15 cellular contexts compared by ENCODE assay signal in genomic region chr1:226883630-226884029, GRCh38. TPM values are rescaled to one million over a fixed set of nuclear protein-coding genes. Genes with fewer than 3 reads are reported as not detected.
DNase-seq lines count a peak whose midpoint lies in the region; ATAC-seq and TF ChIP-seq lines count a peak whose summit lies in the region.
"Had no signal": no experiment of that assay in that cellular context is flagged by ENCODE, and none has a peak within 500 bp of the region (broad histone marks: within the 10 kb centered on the region; RNA-seq: fewer than 3 reads in every experiment).

No MANE protein-coding gene starts in this region.

- no peak for DNase-seq in CD4-positive, alpha-beta T cell
- no peak for DNase-seq in activated CD8-positive, alpha-beta T cell treated with anti-CD3 and anti-CD28 coated beads for 36 hours
- DNase-seq in naive thymus-derived CD4-positive, alpha-beta T cell: no peak
- DNase-seq in foreskin keratinocyte (no peak), osteoblast (ENCODE audit: insufficient read length, low spot score, missing footprints) (no peak)
- DNase-seq: amniotic stem cell, COR-L47, glutamatergic neuron, midbrain, NCI-H2029, NCI-H526 treated with DMSO at 0.1 percent for 48 hours, psoas muscle had no signal

- H3K36me3 ChIP-seq in BLaER1: no peaks in the 10 kb centered on the region
- H3K36me3 ChIP-seq in naive thymus-derived CD4-positive, alpha-beta T cell (ENCODE audit: control insufficient read depth in 2 of 3, insufficient read depth in 3 of 3, low read length in 3 of 3): no peaks in the 10 kb centered on the region
- no peaks in the 10 kb centered on the region for H3K36me3 ChIP-seq in osteoblast (ENCODE audit: insufficient read depth, low read length)

- no peaks in the 10 kb centered on the region for H4K20me1 ChIP-seq in BLaER1
- H4K20me1 ChIP-seq in osteoblast (ENCODE audit: insufficient read depth, low read length): peaks cover 5% of the 10 kb centered on the region

- H3K9me3 ChIP-seq in BLaER1 (no peaks in the 10 kb centered on the region), osteoblast (ENCODE audit: low read depth, low read length) (no peaks in the 10 kb centered on the region)
- no peaks in the 10 kb centered on the region for H3K9me3 ChIP-seq in CD4-positive, alpha-beta T cell (ENCODE audit: control insufficient read depth, low read length)
- H3K9me3 ChIP-seq in naive thymus-derived CD4-positive, alpha-beta T cell (ENCODE audit: control insufficient read depth in 2 of 3, low read length in 3 of 3): no peaks in the 10 kb centered on the region
- H3K9me3 ChIP-seq: psoas muscle had no signal

- peak overlapping the region; percentile 82 for H3K27ac Mint-ChIP-seq in CD4-positive, alpha-beta T cell
- H3K27ac Mint-ChIP-seq in activated CD8-positive, alpha-beta T cell treated with anti-CD3 and anti-CD28 coated beads for 36 hours: peak overlapping the region; percentile 89
- peak overlapping the region; percentile 85 to 98 (median 91) for H3K27ac Mint-ChIP-seq in naive thymus-derived CD4-positive, alpha-beta T cell

- CTCF ChIA-PET in CD4-positive, alpha-beta T cell (lab: Charles Lee): interaction anchor here (0.9 kb wide), 1 partner anchor 60 kb away, joined by 3 read pairs; no protein-coding TSS in a partner anchor
- CTCF ChIA-PET in activated CD8-positive, alpha-beta T cell treated with anti-CD3 and anti-CD28 coated beads for 36 hours (lab: Charles Lee): interaction anchor here (0.6 to 3.1 kb wide), 6 partner anchors 10 to 257 kb away, joined by 3 to 14 read pairs (median 6); no protein-coding TSS in a partner anchor
- CTCF ChIA-PET in naive thymus-derived CD4-positive, alpha-beta T cell (lab: Charles Lee): interaction anchor here (1.1 kb wide), 2 partner anchors 55 to 250 kb away, joined by 3 to 4 read pairs; no protein-coding TSS in a partner anchor

- H3K27ac ChIP-seq in BLaER1: peak overlapping the region; percentile 67; the same call in 1 of the 2 replicates
- H3K27ac ChIP-seq in CD4-positive, alpha-beta T cell (ENCODE audit: low read depth, low read length): no peak overlapping the region
- H3K27ac ChIP-seq in naive thymus-derived CD4-positive, alpha-beta T cell (ENCODE audit: low read depth, low read length): peak overlapping the region; percentile 73
- H3K27ac ChIP-seq in foreskin keratinocyte: no peak overlapping the region
- no peak overlapping the region for H3K27ac ChIP-seq in osteoblast (ENCODE audit: low read depth, low read length)
- H3K27ac ChIP-seq: epithelial cell of prostate, psoas muscle had no signal

- ATAC-seq in CD4-positive, alpha-beta T cell (ENCODE audit: poor library complexity): no peak
- ATAC-seq in activated CD8-positive, alpha-beta T cell treated with anti-CD3 and anti-CD28 coated beads for 36 hours: no peak
- ATAC-seq in naive thymus-derived CD4-positive, alpha-beta T cell: no peak
- ATAC-seq in foreskin keratinocyte (no peak), GM21723 (IDR thresholded peaks at IDR 0.05; ENCODE audit: unreplicated experiment) (no peak)

- H3K9me3 Mint-ChIP-seq in CD4-positive, alpha-beta T cell: no peaks in the 10 kb centered on the region
- no peaks in the 10 kb centered on the region for H3K9me3 Mint-ChIP-seq in activated CD8-positive, alpha-beta T cell treated with anti-CD3 and anti-CD28 coated beads for 36 hours
- no peaks in the 10 kb centered on the region for H3K9me3 Mint-ChIP-seq in naive thymus-derived CD4-positive, alpha-beta T cell

- H3K27me3 Mint-ChIP-seq in CD4-positive, alpha-beta T cell: no peaks in the 10 kb centered on the region
- H3K27me3 Mint-ChIP-seq in activated CD8-positive, alpha-beta T cell treated with anti-CD3 and anti-CD28 coated beads for 36 hours: no peaks in the 10 kb centered on the region
- no peaks in the 10 kb centered on the region for H3K27me3 Mint-ChIP-seq in naive thymus-derived CD4-positive, alpha-beta T cell

- peaks cover 43% of the 10 kb centered on the region for H3K4me1 Mint-ChIP-seq in CD4-positive, alpha-beta T cell (ENCODE audit: low read depth)
- H3K4me1 Mint-ChIP-seq in activated CD8-positive, alpha-beta T cell treated with anti-CD3 and anti-CD28 coated beads for 36 hours (ENCODE audit: low read depth): peaks cover 48% of the 10 kb centered on the region
- H3K4me1 Mint-ChIP-seq in naive thymus-derived CD4-positive, alpha-beta T cell: peaks cover 44 to 57% (median 51%) of the 10 kb centered on the region in 7 donors

- H3K36me3 Mint-ChIP-seq in CD4-positive, alpha-beta T cell (ENCODE audit: low read depth): no peaks in the 10 kb centered on the region
- H3K36me3 Mint-ChIP-seq in activated CD8-positive, alpha-beta T cell treated with anti-CD3 and anti-CD28 coated beads for 36 hours (ENCODE audit: low read depth): peaks cover 3% of the 10 kb centered on the region
- peaks cover 0 to 13% (median 0%) of the 10 kb centered on the region in 5 donors for H3K36me3 Mint-ChIP-seq in naive thymus-derived CD4-positive, alpha-beta T cell

- intact Hi-C loops in CD4-positive, alpha-beta T cell (cut with DNase I, micrococcal nuclease): loop anchor here in 1 of 2 experiments (2.0 kb wide), 1 partner anchor 55 kb away; no protein-coding TSS in a partner anchor
- intact Hi-C loops in activated CD8-positive, alpha-beta T cell treated with anti-CD3 and anti-CD28 coated beads for 36 hours (cut with micrococcal nuclease): no loop called here
- intact Hi-C loops in naive thymus-derived CD4-positive, alpha-beta T cell (cut with micrococcal nuclease): loop anchor here (2.0 to 5.0 kb wide), 6 partner anchors 29 to 257 kb away; partner anchors contain the start of gene ITPKB (in 2 of the 2)

- H3K4me1 ChIP-seq in BLaER1 (peaks cover 84% of the 10 kb centered on the region), foreskin keratinocyte (no peaks in the 10 kb centered on the region), osteoblast (ENCODE audit: insufficient read depth, low read length) (peaks cover 8% of the 10 kb centered on the region)
- H3K4me1 ChIP-seq in naive thymus-derived CD4-positive, alpha-beta T cell (ENCODE audit: control insufficient read depth in 2 of 2, insufficient read depth in 2 of 2, low read length in 2 of 2): peaks cover 4 to 34% of the 10 kb centered on the region in 2 donors

- H3K4me3 Mint-ChIP-seq in CD4-positive, alpha-beta T cell: peak overlapping the region; percentile 67
- peak overlapping the region; percentile 65 for H3K4me3 Mint-ChIP-seq in activated CD8-positive, alpha-beta T cell treated with anti-CD3 and anti-CD28 coated beads for 36 hours
- H3K4me3 Mint-ChIP-seq in naive thymus-derived CD4-positive, alpha-beta T cell: peak overlapping the region; percentile 66 to 88 (median 80)

- H3K4me3 ChIP-seq in BLaER1 (no peak overlapping the region), osteoblast (ENCODE audit: insufficient read depth, low read length) (no peak overlapping the region)
- no peak overlapping the region for H3K4me3 ChIP-seq in naive thymus-derived CD4-positive, alpha-beta T cell (ENCODE audit: low read length)
- H3K4me3 ChIP-seq: psoas muscle had no signal

- no peak overlapping the region for H3K9ac ChIP-seq in BLaER1

- peak overlapping the region; percentile 93 for H3K4me2 ChIP-seq in BLaER1
- no peak overlapping the region for H3K4me2 ChIP-seq in osteoblast (ENCODE audit: insufficient read depth, low read length)

- H3K79me2 ChIP-seq in osteoblast (ENCODE audit: insufficient read depth, low read length): no peaks in the 10 kb centered on the region

- H3K27me3 ChIP-seq in BLaER1 (no peaks in the 10 kb centered on the region), foreskin keratinocyte (no peaks in the 10 kb centered on the region), osteoblast (ENCODE audit: insufficient read depth, low read length) (no peaks in the 10 kb centered on the region)
- no peaks in the 10 kb centered on the region for H3K27me3 ChIP-seq in CD4-positive, alpha-beta T cell (ENCODE audit: control insufficient read depth, insufficient read depth, low read length)
- H3K27me3 ChIP-seq in naive thymus-derived CD4-positive, alpha-beta T cell (ENCODE audit: control insufficient read depth in 2 of 2, insufficient read depth in 2 of 2, low read length in 2 of 2): no peaks in the 10 kb centered on the region

- H2AFZ ChIP-seq in osteoblast (ENCODE audit: low read length): no peak overlapping the region

- TF ChIP-seq CTCF in CD4-positive, alpha-beta T cell (IDR thresholded peaks at IDR 0.05): no peak
- TF ChIP-seq CTCF in activated CD8-positive, alpha-beta T cell treated with anti-CD3 and anti-CD28 coated beads for 36 hours (IDR thresholded peaks at IDR 0.05): no peak
- TF ChIP-seq CTCF in foreskin keratinocyte (conservative IDR thresholded peaks at IDR 0.05) (no peak), osteoblast (IDR thresholded peaks at IDR 0.05; ENCODE audit: extremely low read depth, low read depth, low read length) (no peak)

- POLR2A ChIA-PET in CD4-positive, alpha-beta T cell (lab: Charles Lee): interaction anchor here (0.7 to 3.8 kb wide), 10 partner anchors 11 to 476 kb away, joined by 3 to 53 read pairs (median 4); partner anchors contain the start of genes COQ8A, ITPKB, PARP1 and PSEN2
- POLR2A ChIA-PET in activated CD8-positive, alpha-beta T cell treated with anti-CD3 and anti-CD28 coated beads for 36 hours (lab: Charles Lee): interaction anchor here (0.9 to 2.4 kb wide), 7 partner anchors 9 to 233 kb away, joined by 3 to 9 read pairs (median 4); partner anchors contain the start of genes COQ8A and PSEN2
- POLR2A ChIA-PET in naive thymus-derived CD4-positive, alpha-beta T cell (lab: Charles Lee): interaction anchor here (0.6 to 4.3 kb wide), 9 partner anchors 16 to 1106 kb away, joined by 3 to 46 read pairs (median 4); partner anchors contain the start of genes COQ8A and SRP9

RNA-seq across cellular contexts. Expression of gene PSEN2, which starts 13.2 kb away (rescaled TPM):
- total RNA-seq in CD4-positive, alpha-beta T cell: 1 to 10 TPM in 1 of 2 experiments, under 1 TPM in 1; 0.81 to 1.2 TPM
- total RNA-seq in activated CD8-positive, alpha-beta T cell treated with anti-CD3 and anti-CD28 coated beads for 36 hours: 1 to 10 TPM; 2.5 to 6.2 TPM
- total RNA-seq in naive thymus-derived CD4-positive, alpha-beta T cell: 10 to 100 TPM in 1 of 5 experiments, 1 to 10 TPM in 3, under 1 TPM in 1; 0.70 to 10.3 (median 3.7) TPM
- 1 to 10 TPM in 1 of 2 donors, under 1 TPM in 1; 0.17 to 1.1 TPM for polyA plus RNA-seq in naive thymus-derived CD4-positive, alpha-beta T cell
- 10.2 and 16.5 TPM in 2 replicates for total RNA-seq in foreskin keratinocyte
- polyA plus RNA-seq in foreskin keratinocyte: 8.0 and 11.9 TPM in 2 replicates
- total RNA-seq in osteoblast: 31.5 and 32.9 TPM in 2 replicates

RNA-seq across cellular contexts. Expression of gene COQ8A, which starts 56.5 kb away (rescaled TPM):
- total RNA-seq in CD4-positive, alpha-beta T cell: 10 to 100 TPM; 55.0 to 56.0 TPM
- total RNA-seq in activated CD8-positive, alpha-beta T cell treated with anti-CD3 and anti-CD28 coated beads for 36 hours: 10 to 100 TPM; 25.3 to 27.2 TPM
- total RNA-seq in naive thymus-derived CD4-positive, alpha-beta T cell: 10 to 100 TPM; 34.1 to 83.4 (median 67.8) TPM
- polyA plus RNA-seq in naive thymus-derived CD4-positive, alpha-beta T cell: 10 to 100 TPM; 45.9 to 66.3 TPM
- total RNA-seq in foreskin keratinocyte (4.0 and 4.5 TPM in 2 replicates), osteoblast (14.1 and 16.2 TPM in 2 replicates)
- polyA plus RNA-seq in foreskin keratinocyte: 3.6 and 4.6 TPM in 2 replicates

Comparison
In these comparisons a context has a peak if more than half of its experiments do, and no peak if none do; other contexts are left out.
1. H3K27ac ChIP-seq: peak in BLaER1 (single experiment) and naive thymus-derived CD4-positive, alpha-beta T cell (single experiment); none in CD4-positive, alpha-beta T cell (single experiment), foreskin keratinocyte (single experiment) and osteoblast (single experiment).
2. Peak in every context shown above with its lines, with median percentiles within 50 percentile points of each other: H3K27ac Mint-ChIP-seq and H3K4me3 Mint-ChIP-seq.